ENCODE assay signal across 9 cellular contexts in the genomic region with DNA sequence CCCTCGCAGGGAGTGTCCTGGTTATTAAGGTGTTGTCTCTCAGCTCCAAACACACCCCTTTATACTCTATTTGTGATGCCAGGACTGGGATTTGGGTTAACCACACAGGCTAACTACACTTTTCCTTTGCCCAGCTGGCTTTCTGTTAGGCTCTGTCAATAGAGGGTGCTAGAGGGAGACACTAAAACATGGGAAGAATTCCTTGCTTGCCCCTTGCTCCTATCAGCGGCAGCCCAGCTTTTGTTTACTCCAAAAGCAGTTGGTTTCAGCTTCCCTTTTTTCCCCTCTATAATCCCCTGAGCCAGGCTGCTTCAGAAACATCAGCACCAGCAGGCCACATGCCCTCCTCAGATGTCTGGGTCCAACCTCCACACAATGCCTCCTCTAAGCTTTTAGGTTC.
A peak's percentile ranks its signal among the peaks of the same experiment; 100 is the strongest.
DNase-seq lines count a peak whose midpoint lies in the region; ATAC-seq and TF ChIP-seq lines count a peak whose summit lies in the region.
"Had no signal": no experiment of that assay in that cellular context is flagged by ENCODE, and none has a peak within 500 bp of the region (broad histone marks: within the 10 kb centered on the region; RNA-seq: fewer than 3 reads in every experiment).

No MANE protein-coding gene starts in this region.

- H3K79me2 ChIP-seq in mesendoderm (ENCODE audit: control insufficient read depth, insufficient read depth, low read length), result no peaks in the 10 kb centered on the region

- H3K56ac ChIP-seq in mesendoderm (ENCODE audit: low read length), result peak overlapping the region; percentile 56

- H2AK5ac ChIP-seq in mesendoderm (ENCODE audit: low read length), result no peak overlapping the region

- H2BK5ac ChIP-seq in mesendoderm (ENCODE audit: low read length), result no peak overlapping the region

- H3K4ac ChIP-seq in mesendoderm (ENCODE audit: low read depth, low read length), result no peak overlapping the region

- no CpG with 5 or more reads among the region's 2 CpGs for WGBS in mesendoderm (ENCODE audit: extremely low coverage, insufficient coverage, low lambda C conversion rate)

- peak overlapping the region in 1 of 5 experiments; percentile 33 for H3K4me3 Mint-ChIP-seq in brain
- H3K4me3 Mint-ChIP-seq in stimulated activated memory B cell treated with anti-CD40 and anti-IgM and Interleukin-4, amounts not matched to agents 10 μg/mL and 1 μg/mL and 100 μg/mL, for 72 hours, result no peak overlapping the region

- DNase-seq in GM04504 (ENCODE audit: low read depth), result peak; percentile 18
- DNase-seq in NCI-H1694 treated with DMSO at 0.1 percent for 48 hours (lab: John Stamatoyannopoulos, UW), result peak; percentile 87
- peak; percentile 90 for DNase-seq in mesendoderm
- DNase-seq in NOMO-1 treated with DMSO at 0.1 percent for 48 hours (lab: John Stamatoyannopoulos, UW; ENCODE audit: unreplicated experiment), result no peak
- DNase-seq in caudate nucleus (lab: John Stamatoyannopoulos, UW), result no peak

- H2BK15ac ChIP-seq in mesendoderm (replicated peaks; ENCODE audit: low read depth), result no peak overlapping the region

- no peak overlapping the region for H3K27ac ChIP-seq in mesendoderm (ENCODE audit: low read depth, low read length)
- H3K27ac ChIP-seq in caudate nucleus (ENCODE audit: low read depth, low read length), result no peak overlapping the region
- H3K27ac ChIP-seq: SJSA1 had no signal

- H3K9ac ChIP-seq in mesendoderm (ENCODE audit: low read length), result no peak overlapping the region

- TF ChIP-seq CTCF in brain (conservative IDR thresholded peaks at IDR 0.05), result peak; percentile 42 to 59

- H3K4me3 ChIP-seq in mesendoderm (ENCODE audit: low read length), result no peak overlapping the region
- H3K4me3 ChIP-seq: SJSA1 had no signal

- no peak overlapping the region for H3K23ac ChIP-seq in mesendoderm (ENCODE audit: low read length)

- H4K5ac ChIP-seq in mesendoderm (ENCODE audit: low read length), result no peak overlapping the region

- no peak overlapping the region for H4K8ac ChIP-seq in mesendoderm (ENCODE audit: low read depth, low read length)

- H3K18ac ChIP-seq in mesendoderm (ENCODE audit: low read length), result no peak overlapping the region

- peaks cover 3% of the 10 kb centered on the region for H3K4me1 ChIP-seq in mesendoderm (ENCODE audit: control insufficient read depth, low read depth, low read length)
- H3K4me1 ChIP-seq: SJSA1 had no signal

- H3K4me1 Mint-ChIP-seq in brain, result peaks cover 24% of the 10 kb centered on the region
- H3K4me1 Mint-ChIP-seq in stimulated activated memory B cell treated with anti-CD40 and anti-IgM and Interleukin-4, amounts not matched to agents 10 μg/mL and 1 μg/mL and 100 μg/mL, for 72 hours, result no peaks in the 10 kb centered on the region

- H3K27me3 Mint-ChIP-seq in brain, result no peaks in the 10 kb centered on the region
- H3K27me3 Mint-ChIP-seq in stimulated activated memory B cell treated with anti-CD40 and anti-IgM and Interleukin-4, amounts not matched to agents 10 μg/mL and 1 μg/mL and 100 μg/mL, for 72 hours, result no peaks in the 10 kb centered on the region

- H3K36me3 Mint-ChIP-seq in brain, result no peaks in the 10 kb centered on the region
- no peaks in the 10 kb centered on the region for H3K36me3 Mint-ChIP-seq in stimulated activated memory B cell treated with anti-CD40 and anti-IgM and Interleukin-4, amounts not matched to agents 10 μg/mL and 1 μg/mL and 100 μg/mL, for 72 hours

- ATAC-seq in HG02970 (IDR thresholded peaks at IDR 0.05; ENCODE audit: low FRiP score, unreplicated experiment), result no peak
- no peak for ATAC-seq in stimulated activated memory B cell treated with anti-CD40 and anti-IgM and Interleukin-4, amounts not matched to agents 10 μg/mL and 1 μg/mL and 100 μg/mL, for 72 hours

- H3K27me3 ChIP-seq in mesendoderm (ENCODE audit: insufficient read depth, low read length, poor library complexity), result no peaks in the 10 kb centered on the region
- H3K27me3 ChIP-seq: SJSA1 had no signal

- H3K9me3 Mint-ChIP-seq in brain, result no peaks in the 10 kb centered on the region
- peaks cover 3% of the 10 kb centered on the region for H3K9me3 Mint-ChIP-seq in stimulated activated memory B cell treated with anti-CD40 and anti-IgM and Interleukin-4, amounts not matched to agents 10 μg/mL and 1 μg/mL and 100 μg/mL, for 72 hours

- peak overlapping the region in 4 of 5 experiments; percentile 1 to 61 (median 22) for H3K27ac Mint-ChIP-seq in brain
- no peak overlapping the region for H3K27ac Mint-ChIP-seq in stimulated activated memory B cell treated with anti-CD40 and anti-IgM and Interleukin-4, amounts not matched to agents 10 μg/mL and 1 μg/mL and 100 μg/mL, for 72 hours

- H2BK120ac ChIP-seq in mesendoderm (ENCODE audit: low read depth, low read length), result no peak overlapping the region

- H3K4me2 ChIP-seq in mesendoderm (ENCODE audit: low read length), result no peak overlapping the region

- H3K79me1 ChIP-seq in mesendoderm (ENCODE audit: low read length), result no peaks in the 10 kb centered on the region

- H3K36me3 ChIP-seq in mesendoderm (ENCODE audit: control insufficient read depth, insufficient read depth, low read length), result no peaks in the 10 kb centered on the region
- H3K36me3 ChIP-seq: SJSA1 had no signal

Comparison
In these comparisons a context has a peak if more than half of its experiments do, and no peak if none do; other contexts are left out.
1. DNase-seq: peak in GM04504 (single experiment), NCI-H1694 treated with DMSO at 0.1 percent for 48 hours (single experiment) and mesendoderm (single experiment); none in NOMO-1 treated with DMSO at 0.1 percent for 48 hours (single experiment) and caudate nucleus (0 of 61).